24 cellular contexts compared by ENCODE assay signal in the genomic region with DNA sequence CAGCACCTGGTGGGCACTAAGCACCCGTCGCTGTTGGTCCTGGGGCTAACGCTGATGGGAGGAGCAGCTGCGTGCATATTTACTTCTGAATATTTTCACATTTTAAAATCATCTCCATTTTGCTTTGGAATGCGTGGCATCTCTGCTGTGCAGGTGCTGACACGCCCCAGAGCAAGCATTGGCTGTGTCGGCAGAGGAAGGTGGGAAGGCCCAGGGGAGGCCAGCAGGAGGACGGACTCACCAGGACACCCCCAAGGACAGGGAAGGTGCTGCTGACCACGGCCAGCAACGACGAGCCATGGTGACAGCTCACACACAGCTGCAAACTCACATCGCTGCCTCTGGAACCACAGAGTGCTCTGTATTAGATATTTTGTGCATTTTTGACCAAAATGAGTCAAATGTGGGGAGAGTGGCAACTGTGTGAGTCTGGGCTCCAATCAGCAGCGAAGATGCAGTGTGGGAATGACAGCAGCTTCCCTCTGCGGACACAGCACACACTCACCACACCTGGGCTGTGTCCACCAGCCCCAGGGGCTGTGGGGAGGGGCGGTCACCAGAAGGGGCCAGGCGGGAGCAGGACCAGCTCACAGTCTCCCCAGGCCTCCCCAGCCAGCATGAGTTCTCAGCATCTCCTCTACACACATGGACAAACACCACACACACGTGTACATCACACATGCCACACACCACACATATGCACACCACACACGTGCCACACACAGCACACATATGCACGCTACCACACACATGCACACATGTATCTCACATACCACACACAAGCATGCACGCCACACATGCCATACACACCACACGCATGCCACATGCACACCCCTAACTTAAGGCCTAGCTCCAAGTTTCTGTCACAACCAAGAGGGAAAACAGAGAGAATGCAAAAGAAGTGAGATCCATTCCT.
"Had no signal": no experiment of that assay in that cellular context is flagged by ENCODE, and none has a peak within 500 bp of the region (broad histone marks: within the 10 kb centered on the region; RNA-seq: fewer than 3 reads in every experiment).

No MANE protein-coding gene starts in this region.

- H3K4me1 ChIP-seq: lower lobe of right lung, pancreas, psoas muscle, right atrium auricular region had no signal

- DNase-seq: activated CD4-positive, alpha-beta T cell treated with anti-CD3 and anti-CD28 coated beads for 1 hour; activated CD8-positive, alpha-beta memory T cell treated with anti-CD3 and anti-CD28 coated beads for 24 hours; activated CD8-positive, alpha-beta memory T cell treated with anti-CD3 and anti-CD28 coated beads, Interleukin-2, amount 50 U/mL, for 4 hours; activated T-cell treated with anti-CD3 and anti-CD28 coated beads, Interleukin-2, amount 50 U/mL, for 24 hours; aorta; brain microvascular endothelial cell; effector memory CD8-positive, alpha-beta T cell; foreskin melanocyte; lower lobe of right lung; naive thymus-derived CD4-positive, alpha-beta T cell; pancreas; psoas muscle; stimulated activated CD4-positive, alpha-beta T cell treated with anti-CD3 and anti-CD28 coated beads, Interleukin-12 subunit alpha, Interleukin-12 subunit beta, amount 100 ng/mL, for 4 hours; stimulated activated CD4-positive, alpha-beta T cell treated with anti-CD3 and anti-CD28 coated beads, Interleukin-4, amount 100 ng/mL, for 4 hours; stimulated activated naive CD8-positive, alpha-beta T cell treated with anti-CD3 and anti-CD28 coated beads, Interleukin-15, Interleukin-2, amounts not matched to agents 100 U/mL and 50 U/mL, for 24 hours; T-helper 2 cell; WERI-Rb-1 had no signal

- H3K27ac ChIP-seq: brain microvascular endothelial cell, lower lobe of right lung, neutrophil, pancreas, psoas muscle, right atrium auricular region, WERI-Rb-1 had no signal

- H3K4me1 Mint-ChIP-seq: activated T-helper 17 cell treated with anti-CD3 and anti-CD28 coated beads, Interleukin-2, amount 50 U/mL, for 72 hours; central memory CD8-positive, alpha-beta T cell; naive thymus-derived CD4-positive, alpha-beta T cell had no signal

- H3K4me3 ChIP-seq: lower lobe of right lung, pancreas, psoas muscle, right atrium auricular region had no signal

- H3K36me3 ChIP-seq: brain microvascular endothelial cell, lower lobe of right lung, neutrophil, pancreas, right atrium auricular region, WERI-Rb-1 had no signal

- H3K4me3 Mint-ChIP-seq: activated T-cell treated with anti-CD3 and anti-CD28 coated beads, Interleukin-2, amount 50 U/mL, for 24 hours; activated T-helper 17 cell treated with anti-CD3 and anti-CD28 coated beads, Interleukin-2, amount 50 U/mL, for 72 hours; central memory CD8-positive, alpha-beta T cell; effector memory CD8-positive, alpha-beta T cell; naive thymus-derived CD4-positive, alpha-beta T cell had no signal

- H3K36me3 Mint-ChIP-seq: naive thymus-derived CD4-positive, alpha-beta T cell had no signal

- ATAC-seq: activated naive CD4-positive, alpha-beta T cell treated with anti-CD3 and anti-CD28 coated beads, Interleukin-2, amount 50 U/mL, for 72 hours; activated T-helper 17 cell treated with anti-CD3 and anti-CD28 coated beads, Interleukin-2, amount 50 U/mL, for 72 hours; effector memory CD8-positive, alpha-beta T cell; esophagus mucosa; left lobe of liver; naive thymus-derived CD4-positive, alpha-beta T cell; pancreas; psoas muscle; stimulated activated naive CD8-positive, alpha-beta T cell treated with anti-CD3 and anti-CD28 coated beads, Interleukin-15, Interleukin-2, amounts not matched to agents 100 U/mL and 50 U/mL, for 24 hours had no signal

- H3K27ac Mint-ChIP-seq: activated naive CD4-positive, alpha-beta T cell treated with anti-CD3 and anti-CD28 coated beads, Interleukin-2, amount 50 U/mL, for 72 hours; activated T-cell treated with anti-CD3 and anti-CD28 coated beads, Interleukin-2, amount 50 U/mL, for 24 hours; activated T-helper 17 cell treated with anti-CD3 and anti-CD28 coated beads, Interleukin-2, amount 50 U/mL, for 72 hours; naive thymus-derived CD4-positive, alpha-beta T cell had no signal

- H3K9me3 ChIP-seq: lower lobe of right lung, neutrophil, pancreas, psoas muscle, right atrium auricular region had no signal

- H3K9me3 Mint-ChIP-seq: activated naive CD4-positive, alpha-beta T cell treated with anti-CD3 and anti-CD28 coated beads, Interleukin-2, amount 50 U/mL, for 72 hours; activated T-helper 17 cell treated with anti-CD3 and anti-CD28 coated beads, Interleukin-2, amount 50 U/mL, for 72 hours; central memory CD8-positive, alpha-beta T cell; effector memory CD8-positive, alpha-beta T cell had no signal

- H3K27me3 ChIP-seq: brain microvascular endothelial cell, pancreas, right atrium auricular region had no signal
